8 cellular contexts compared by ENCODE assay signal in the genomic region with DNA sequence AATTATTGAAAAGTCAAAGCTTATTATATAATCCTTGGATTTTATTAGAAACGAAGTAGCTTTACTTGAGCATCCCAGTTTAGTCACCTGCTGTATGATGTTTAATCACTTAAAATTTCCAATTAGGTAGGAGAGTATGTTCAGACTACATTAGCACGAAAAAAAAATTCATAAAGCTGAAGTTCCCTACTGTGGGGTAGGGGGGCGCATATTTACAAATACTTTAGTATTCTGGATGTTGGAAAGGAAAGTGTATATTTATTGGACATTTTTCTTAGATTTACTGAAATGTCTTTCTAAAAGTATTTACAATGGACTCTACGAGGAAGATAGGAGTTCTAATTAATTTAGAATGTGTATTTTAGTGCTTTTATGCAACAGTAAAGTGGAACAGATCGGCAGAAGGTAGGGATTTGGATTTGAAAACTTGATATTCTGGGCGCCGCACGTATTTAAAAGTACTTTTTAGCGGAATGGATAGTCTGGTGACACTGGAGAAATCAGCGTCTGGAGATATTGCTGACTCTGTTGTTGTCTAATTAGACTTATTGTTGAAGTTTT. TPM values are rescaled to one million over a fixed set of nuclear protein-coding genes. Genes with fewer than 3 reads are reported as not detected.
DNase-seq lines count a peak whose midpoint lies in the region; ATAC-seq and TF ChIP-seq lines count a peak whose summit lies in the region.

No MANE protein-coding gene starts in this region.

- H3K27me3 Mint-ChIP-seq in central memory CD8-positive, alpha-beta T cell, result no peaks in the 10 kb centered on the region
- H3K27me3 Mint-ChIP-seq in neural crest cell (ENCODE audit: low read depth), result peaks cover 7% of the 10 kb centered on the region

- H3K4me1 Mint-ChIP-seq in central memory CD8-positive, alpha-beta T cell, result peaks cover 51% of the 10 kb centered on the region
- H3K4me1 Mint-ChIP-seq in neural crest cell, result peaks cover 48% of the 10 kb centered on the region

- H3K27me3 ChIP-seq in SK-N-SH (ENCODE audit: insufficient read depth), result no peaks in the 10 kb centered on the region

- POLR2A ChIA-PET in SK-N-SH (lab: Yijun Ruan, JAX), result no interaction called here

- H3K9me3 Mint-ChIP-seq in central memory CD8-positive, alpha-beta T cell, result no peaks in the 10 kb centered on the region
- H3K9me3 Mint-ChIP-seq in neural crest cell, result no peaks in the 10 kb centered on the region

- no peaks in the 10 kb centered on the region for H3F3A ChIP-seq in SK-N-SH (replicated peaks; ENCODE audit: insufficient read depth)

- peaks cover 8 to 10% of the 10 kb centered on the region in 2 experiments; a peak in 2 of 4 replicates for H3K4me1 ChIP-seq in SK-N-SH (ENCODE audit: control insufficient read depth in 1 of 2, insufficient read depth in 2 of 2, low read depth in 1 of 2, low read length in 1 of 2)

- H3K4me3 ChIP-seq in SK-N-SH (ENCODE audit: low read depth in 2 of 2, low read length in 1 of 2), result peak overlapping the region; percentile 69 to 90

- H3K4me2 ChIP-seq in SK-N-SH, result peak overlapping the region; percentile 80

- peak; percentile 63 for TF ChIP-seq CTCF in SK-N-SH (IDR thresholded peaks at IDR 0.05)
- TF ChIP-seq CTCF in neural crest cell (conservative IDR thresholded peaks at IDR 0.05), result peak; percentile 56

- 31% methylated on average over 10 of the region's 10 CpGs for WGBS in SK-N-SH (ENCODE audit: low lambda C conversion rate)

- peak overlapping the region; percentile 75 for H3K9ac ChIP-seq in SK-N-SH

- no peaks in the 10 kb centered on the region for H3K9me2 ChIP-seq in SK-N-SH

- H2AFZ ChIP-seq in SK-N-SH (ENCODE audit: low read depth), result no peak overlapping the region

- H4K20me1 ChIP-seq in SK-N-SH (ENCODE audit: insufficient read depth), result peaks cover 57% of the 10 kb centered on the region

- H3K27ac Mint-ChIP-seq in central memory CD8-positive, alpha-beta T cell (ENCODE audit: low read depth), result no peak overlapping the region
- no peak overlapping the region for H3K27ac Mint-ChIP-seq in neural crest cell (ENCODE audit: unreplicated experiment)

- peak overlapping the region; percentile 85 for H3K4me3 Mint-ChIP-seq in central memory CD8-positive, alpha-beta T cell
- peak overlapping the region; percentile 96 for H3K4me3 Mint-ChIP-seq in neural crest cell

- no peak for TF ChIP-seq EP300 in SK-N-SH (IDR thresholded peaks at IDR 0.05; ENCODE audit: borderline replicate concordance in 1 of 2, low read depth in 1 of 2, low read length in 1 of 2)

- no peaks in the 10 kb centered on the region for H3K36me3 ChIP-seq in SK-N-SH (replicated peaks in 1 of 2; ENCODE audit: control insufficient read depth in 1 of 2, insufficient read depth in 2 of 2, low read length in 1 of 2)

- H3K27ac ChIP-seq in SK-N-SH (ENCODE audit: low read depth in 2 of 2, low read length in 1 of 2), result no peak overlapping the region

- H3K9me3 ChIP-seq in SK-N-SH, result no peaks in the 10 kb centered on the region

- DNase-seq in SK-N-SH (peak; percentile 39), NCI-H146 (lab: John Stamatoyannopoulos, UW) (peak; percentile 13), neural crest cell (ENCODE audit: low read depth, low spot score) (no peak), islet precursor cell (no peak), NCI-H1436 (lab: John Stamatoyannopoulos, UW) (no peak)
- DNase-seq in central memory CD8-positive, alpha-beta T cell (ENCODE audit: low spot score in 2 of 2), result no peak
- no peak for DNase-seq in activated effector memory CD4-positive, alpha-beta T cell treated with Interleukin-2 at 50 U/mL for 16 hours

- H3K79me2 ChIP-seq in SK-N-SH (ENCODE audit: insufficient read depth), result peaks cover 62% of the 10 kb centered on the region

- peak; percentile 37; the same call in 1 of the 2 replicates for TF ChIP-seq RAD21 in SK-N-SH (IDR thresholded peaks at IDR 0.05; ENCODE audit: low read length)

- peaks cover 9% of the 10 kb centered on the region for H3K36me3 Mint-ChIP-seq in central memory CD8-positive, alpha-beta T cell (ENCODE audit: insufficient read depth)
- H3K36me3 Mint-ChIP-seq in neural crest cell (ENCODE audit: low read depth), result no peaks in the 10 kb centered on the region

- CTCF ChIA-PET in SK-N-SH (lab: Yijun Ruan, JAX), result interaction anchor here (0.7 to 3.3 kb wide), 21 partner anchors 9 to 617 kb away, joined by 3 to 10 read pairs (median 4); no protein-coding TSS in a partner anchor

- ATAC-seq in SK-N-SH treated with all-trans-retinoic acid at 6 μM for 48 hours, result no peak
- no peak for ATAC-seq in central memory CD8-positive, alpha-beta T cell (replicated peaks; ENCODE audit: extremely low read depth, poor library complexity, severe bottlenecking)

TF ChIP-seq in SK-N-SH, 30 proteins besides CTCF, POLR2A, EP300 and RAD21 (continues in another document):
- TF ChIP-seq FOSL2 (IDR thresholded peaks at IDR 0.05; ENCODE audit: borderline replicate concordance, low read depth), result no peak
- TF ChIP-seq, protein P1, sequence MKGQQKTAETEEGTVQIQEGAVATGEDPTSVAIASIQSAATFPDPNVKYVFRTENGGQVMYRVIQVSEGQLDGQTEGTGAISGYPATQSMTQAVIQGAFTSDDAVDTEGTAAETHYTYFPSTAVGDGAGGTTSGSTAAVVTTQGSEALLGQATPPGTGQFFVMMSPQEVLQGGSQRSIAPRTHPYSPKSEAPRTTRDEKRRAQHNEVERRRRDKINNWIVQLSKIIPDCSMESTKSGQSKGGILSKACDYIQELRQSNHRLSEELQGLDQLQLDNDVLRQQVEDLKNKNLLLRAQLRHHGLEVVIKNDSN (IDR thresholded peaks at IDR 0.05; ENCODE audit: borderline replicate concordance, low read depth), result no peak
- TF ChIP-seq, protein P2, sequence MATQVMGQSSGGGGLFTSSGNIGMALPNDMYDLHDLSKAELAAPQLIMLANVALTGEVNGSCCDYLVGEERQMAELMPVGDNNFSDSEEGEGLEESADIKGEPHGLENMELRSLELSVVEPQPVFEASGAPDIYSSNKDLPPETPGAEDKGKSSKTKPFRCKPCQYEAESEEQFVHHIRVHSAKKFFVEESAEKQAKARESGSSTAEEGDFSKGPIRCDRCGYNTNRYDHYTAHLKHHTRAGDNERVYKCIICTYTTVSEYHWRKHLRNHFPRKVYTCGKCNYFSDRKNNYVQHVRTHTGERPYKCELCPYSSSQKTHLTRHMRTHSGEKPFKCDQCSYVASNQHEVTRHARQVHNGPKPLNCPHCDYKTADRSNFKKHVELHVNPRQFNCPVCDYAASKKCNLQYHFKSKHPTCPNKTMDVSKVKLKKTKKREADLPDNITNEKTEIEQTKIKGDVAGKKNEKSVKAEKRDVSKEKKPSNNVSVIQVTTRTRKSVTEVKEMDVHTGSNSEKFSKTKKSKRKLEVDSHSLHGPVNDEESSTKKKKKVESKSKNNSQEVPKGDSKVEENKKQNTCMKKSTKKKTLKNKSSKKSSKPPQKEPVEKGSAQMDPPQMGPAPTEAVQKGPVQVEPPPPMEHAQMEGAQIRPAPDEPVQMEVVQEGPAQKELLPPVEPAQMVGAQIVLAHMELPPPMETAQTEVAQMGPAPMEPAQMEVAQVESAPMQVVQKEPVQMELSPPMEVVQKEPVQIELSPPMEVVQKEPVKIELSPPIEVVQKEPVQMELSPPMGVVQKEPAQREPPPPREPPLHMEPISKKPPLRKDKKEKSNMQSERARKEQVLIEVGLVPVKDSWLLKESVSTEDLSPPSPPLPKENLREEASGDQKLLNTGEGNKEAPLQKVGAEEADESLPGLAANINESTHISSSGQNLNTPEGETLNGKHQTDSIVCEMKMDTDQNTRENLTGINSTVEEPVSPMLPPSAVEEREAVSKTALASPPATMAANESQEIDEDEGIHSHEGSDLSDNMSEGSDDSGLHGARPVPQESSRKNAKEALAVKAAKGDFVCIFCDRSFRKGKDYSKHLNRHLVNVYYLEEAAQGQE (IDR thresholded peaks at IDR 0.05; ENCODE audit: low read depth, low read length), result no peak

TF ChIP-seq in SK-N-SH treated with all-trans-retinoic acid at 6 μM for 48 hours, 23 proteins besides CTCF, POLR2A, EP300 and RAD21:
- TF ChIP-seq GLIS3 (CRISPR knock-in tag; IDR thresholded peaks at IDR 0.05), result no peak
- no peak for TF ChIP-seq OSR1 (CRISPR knock-in tag; IDR thresholded peaks at IDR 0.05)
- no peak for TF ChIP-seq PPARA (CRISPR knock-in tag; IDR thresholded peaks at IDR 0.05; ENCODE audit: borderline replicate concordance)
- no peak for TF ChIP-seq RARB (CRISPR knock-in tag; IDR thresholded peaks at IDR 0.05)

RNA-seq across cellular contexts. Expression of a gene that starts 1.9 kb away (rescaled TPM):
- 10.1 and 11.3 TPM in 2 replicates for polyA plus RNA-seq in SK-N-SH (2012; rRNA removed)
- 10.9 and 11.4 TPM in 2 replicates for polyA plus RNA-seq in SK-N-SH (2012; cell fraction: cytosol; rRNA removed)
- polyA plus RNA-seq in SK-N-SH (2012; cell fraction: nucleus; rRNA removed), result 12.9 and 26.3 TPM in 2 replicates
- 30.0 and 33.3 TPM in 2 replicates for total RNA-seq in neural crest cell

RNA-seq across cellular contexts. Expression of a gene that starts 33.7 kb away (rescaled TPM):
- 13.8 and 21.2 TPM in 2 replicates for polyA plus RNA-seq in SK-N-SH (2012; rRNA removed)
- 23.1 and 25.3 TPM in 2 replicates for polyA plus RNA-seq in SK-N-SH (2012; cell fraction: cytosol; rRNA removed)
- 8.1 and 15.1 TPM in 2 replicates for polyA plus RNA-seq in SK-N-SH (2012; cell fraction: nucleus; rRNA removed)
- 16.9 and 25.5 TPM in 2 replicates for total RNA-seq in neural crest cell

Comparison
In these comparisons a context has a peak if more than half of its experiments do, and no peak if none do; other contexts are left out.
1. DNase-seq: peak in SK-N-SH (single experiment) and NCI-H146 (single experiment); none in central memory CD8-positive, alpha-beta T cell (0 of 2), neural crest cell (single experiment), islet precursor cell (single experiment), NCI-H1436 (single experiment) and activated effector memory CD4-positive, alpha-beta T cell treated with Interleukin-2 at 50 U/mL for 16 hours (single experiment).